ENCODE assay signal across 8 cellular contexts in the genomic region with DNA sequence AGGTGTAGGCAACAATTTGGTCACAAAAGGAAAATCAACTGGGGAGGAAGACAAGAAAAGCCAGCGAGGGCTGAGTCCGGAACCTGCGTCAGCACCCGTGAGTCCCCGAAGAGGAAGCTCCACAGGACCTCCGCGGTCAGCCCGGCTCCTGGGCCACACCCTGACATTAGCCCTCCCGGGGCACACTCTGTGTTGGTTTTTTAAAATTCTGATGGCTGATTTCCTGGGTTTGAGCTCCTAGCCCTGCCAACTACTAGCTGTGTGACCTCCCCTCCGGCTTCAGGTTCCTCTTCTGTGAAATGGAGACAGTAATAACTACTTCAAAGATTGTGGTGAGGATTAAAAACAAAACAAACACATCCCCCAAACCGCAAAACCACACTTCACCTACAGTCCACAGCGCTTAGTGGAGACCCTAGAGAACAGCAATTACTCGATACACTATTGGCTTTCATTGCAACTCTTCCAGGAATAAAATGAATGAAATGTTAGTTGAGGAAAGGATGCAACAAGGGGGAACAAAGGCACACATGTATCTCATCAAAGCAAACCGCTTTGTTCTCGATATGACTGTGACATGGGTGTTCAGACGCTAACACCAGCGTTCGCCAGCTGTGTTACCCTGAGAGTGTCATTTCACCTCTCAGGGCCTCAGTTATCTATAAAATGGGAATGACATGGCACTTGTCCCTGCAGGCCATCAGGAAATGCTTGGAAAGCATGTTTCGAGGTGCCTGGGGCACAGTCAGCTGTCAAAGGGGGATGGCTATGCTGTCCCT. TPM values are rescaled to one million over a fixed set of nuclear protein-coding genes. Genes with fewer than 3 reads are reported as not detected.
A peak's percentile ranks its signal among the peaks of the same experiment; 100 is the strongest.
DNase-seq lines count a peak whose midpoint lies in the region; ATAC-seq and TF ChIP-seq lines count a peak whose summit lies in the region.

No MANE protein-coding gene starts in this region.

- DNase-seq in Kasumi-1 (lab: John Stamatoyannopoulos, UW): peak; percentile 16 to 51
- peak; percentile 46 for DNase-seq in activated T-cell treated with anti-CD3 and anti-CD28 coated beads for 48 hours (ENCODE audit: low read depth)
- peak; percentile 86 for DNase-seq in lower lobe of right lung
- DNase-seq in endodermal cell: no peak
- no peak for DNase-seq in foreskin melanocyte
- DNase-seq in glutamatergic neuron: no peak

- H3K4me1 Mint-ChIP-seq in endodermal cell (no peaks in the 10 kb centered on the region), glutamatergic neuron (ENCODE audit: low read depth, unreplicated experiment) (no peaks in the 10 kb centered on the region)

- peak overlapping the region; percentile 73 for H3K27ac ChIP-seq in lower lobe of right lung
- H3K27ac ChIP-seq in endodermal cell (ENCODE audit: low read depth, low read length): no peak overlapping the region

- H3K27me3 Mint-ChIP-seq in endodermal cell (ENCODE audit: insufficient read depth) (peaks cover 12% of the 10 kb centered on the region), glutamatergic neuron (ENCODE audit: unreplicated experiment) (peaks cover 7% of the 10 kb centered on the region)

- H3K4me3 Mint-ChIP-seq in endodermal cell: no peak overlapping the region
- H3K4me3 Mint-ChIP-seq in glutamatergic neuron (ENCODE audit: unreplicated experiment): no peak overlapping the region

- intact Hi-C loops in lower lobe of right lung (cut with DNase I): no loop called here

- H3K9me3 ChIP-seq in lower lobe of right lung: no peaks in the 10 kb centered on the region
- no peaks in the 10 kb centered on the region for H3K9me3 ChIP-seq in endodermal cell (ENCODE audit: control insufficient read depth, low read length)

- H3K36me3 Mint-ChIP-seq in endodermal cell (ENCODE audit: low read depth) (no peaks in the 10 kb centered on the region), glutamatergic neuron (ENCODE audit: unreplicated experiment) (no peaks in the 10 kb centered on the region)

- H3K4me3 ChIP-seq in GM12875 (ENCODE audit: low read depth, low read length) (peak overlapping the region; percentile 26), lower lobe of right lung (peak overlapping the region; percentile 47), endodermal cell (ENCODE audit: low read length) (no peak overlapping the region)

- H3K27ac Mint-ChIP-seq in endodermal cell: no peak overlapping the region
- no peak overlapping the region for H3K27ac Mint-ChIP-seq in glutamatergic neuron (ENCODE audit: unreplicated experiment)

- H3K9ac ChIP-seq in endodermal cell (ENCODE audit: extremely low read depth, low read length, poor library complexity, severe bottlenecking): no peak overlapping the region

- ATAC-seq in GM21619 (IDR thresholded peaks at IDR 0.05; ENCODE audit: unreplicated experiment) (peak; percentile 61), lower lobe of right lung (peak; percentile 67 to 72)

- TF ChIP-seq CTCF in GM12875 (IDR thresholded peaks at IDR 0.05; ENCODE audit: borderline replicate concordance, insufficient read depth, low read depth, low read length) (no peak), lower lobe of right lung (IDR thresholded peaks at IDR 0.05) (no peak), endodermal cell (conservative IDR thresholded peaks at IDR 0.05) (no peak), glutamatergic neuron (IDR thresholded peaks at IDR 0.05; ENCODE audit: partially characterized antibody, unreplicated experiment) (no peak)

- WGBS in endodermal cell (ENCODE audit: insufficient coverage in 1 of 2, insufficient read length in 1 of 2), 2 experiments: 91 to 98% methylated on average over 13 to 19 of the region's 19 CpGs

- H3K4me1 ChIP-seq in lower lobe of right lung (peaks cover 20% of the 10 kb centered on the region), endodermal cell (ENCODE audit: control insufficient read depth, insufficient read depth, low read length) (no peaks in the 10 kb centered on the region)

- H3K36me3 ChIP-seq in lower lobe of right lung: no peaks in the 10 kb centered on the region
- no peaks in the 10 kb centered on the region for H3K36me3 ChIP-seq in endodermal cell (ENCODE audit: control insufficient read depth, insufficient read depth, low read length)

- H3K27me3 ChIP-seq in lower lobe of right lung (ENCODE audit: low read depth) (no peaks in the 10 kb centered on the region), endodermal cell (ENCODE audit: control insufficient read depth, insufficient read depth, low read length, poor library complexity, severe bottlenecking) (no peaks in the 10 kb centered on the region)

- peaks cover 6% of the 10 kb centered on the region for H3K9me3 Mint-ChIP-seq in endodermal cell
- no peaks in the 10 kb centered on the region for H3K9me3 Mint-ChIP-seq in glutamatergic neuron (ENCODE audit: unreplicated experiment)

RNA-seq across cellular contexts. Expression of gene ZBP1, which starts 1.0 kb away (rescaled TPM):
- total RNA-seq in lower lobe of right lung: 5.8 TPM
- total RNA-seq in endodermal cell: not detected
- polyA plus RNA-seq in endodermal cell (2013, experiment 1 of 2): not detected
- not detected for polyA plus RNA-seq in endodermal cell (2013, experiment 2 of 2)
- total RNA-seq in glutamatergic neuron (ENCODE audit: unreplicated experiment): not detected

RNA-seq across cellular contexts. Expression of gene PCK1, which starts 58.3 kb away (rescaled TPM):
- total RNA-seq in lower lobe of right lung (not detected), endodermal cell (not detected), glutamatergic neuron (ENCODE audit: unreplicated experiment) (not detected)
- polyA plus RNA-seq in endodermal cell (2013, experiment 1 of 2): 0.25 TPM
- polyA plus RNA-seq in endodermal cell (2013, experiment 2 of 2): 0.70 TPM

Comparison
In these comparisons a context has a peak if more than half of its experiments do, and no peak if none do; other contexts are left out.
1. DNase-seq: peak in Kasumi-1 (2 of 2), activated T-cell treated with anti-CD3 and anti-CD28 coated beads for 48 hours (single experiment) and lower lobe of right lung (single experiment); none in endodermal cell (single experiment), foreskin melanocyte (single experiment) and glutamatergic neuron (single experiment).